8 cellular contexts compared by ENCODE assay signal in the genomic region with DNA sequence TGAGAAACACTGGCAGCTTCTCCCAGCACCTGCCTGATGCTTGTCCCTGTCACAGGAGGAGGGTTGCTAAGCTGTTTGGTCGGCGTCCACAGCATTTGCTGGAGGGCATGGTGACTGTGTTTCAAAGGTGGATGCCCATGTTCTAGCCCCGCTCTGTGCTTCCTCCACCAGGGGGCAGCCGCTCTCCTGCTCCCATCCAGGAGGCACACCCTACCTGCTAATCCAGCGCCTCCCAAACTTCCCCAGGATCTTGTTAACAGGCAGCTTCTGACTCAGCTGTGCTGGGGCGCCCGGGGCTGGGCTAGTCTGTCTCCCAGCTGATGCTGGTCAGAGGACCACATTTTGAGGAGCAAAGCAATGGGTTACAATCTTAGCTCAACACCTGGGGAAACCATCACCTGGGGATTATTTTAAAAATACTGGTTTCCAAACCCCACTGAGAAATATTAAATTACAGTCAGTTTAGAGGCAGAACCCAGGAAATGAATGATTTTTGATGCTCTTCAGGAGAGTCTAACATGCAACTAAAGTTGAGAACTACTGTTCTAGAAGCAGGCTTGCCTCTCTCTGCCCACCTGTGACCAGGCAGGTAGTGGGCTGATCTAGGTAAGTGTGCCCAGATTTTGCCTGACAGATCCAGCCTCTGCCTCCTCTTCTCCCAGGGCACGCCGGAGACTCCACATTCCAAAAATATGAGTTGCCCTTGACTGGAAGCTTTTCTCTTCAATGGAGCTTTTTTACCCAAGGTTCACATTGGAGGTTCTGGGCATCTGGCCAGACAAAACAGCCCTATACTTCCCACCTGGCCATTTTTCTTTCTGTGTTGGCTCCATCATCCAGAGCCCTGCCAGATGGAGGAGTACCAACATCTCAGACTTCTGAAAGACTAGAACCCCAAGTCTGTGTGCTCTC.
A peak's percentile ranks its signal among the peaks of the same experiment; 100 is the strongest.
DNase-seq lines count a peak whose midpoint lies in the region; ATAC-seq, FAIRE-seq and TF ChIP-seq lines count a peak whose summit lies in the region.

No MANE protein-coding gene starts in this region.

- no peak overlapping the region for H3K27ac Mint-ChIP-seq in HFFc6

- no peaks in the 10 kb centered on the region for H3K9me3 Mint-ChIP-seq in HFFc6

- under 1% methylated on average over 9 of the region's 9 CpGs for WGBS in GM12878 (ENCODE audit: insufficient coverage, insufficient replicate concordance, low lambda C conversion rate, missing lambda C conversion rate)

- H3K27ac ChIP-seq in Panc1 (ENCODE audit: low read length) = no peak overlapping the region
- H3K27ac ChIP-seq in GM12878 (ENCODE audit: control insufficient read depth, insufficient read depth) = no peak overlapping the region
- H3K27ac ChIP-seq in lower lobe of right lung = no peak overlapping the region
- no peak overlapping the region for H3K27ac ChIP-seq in upper lobe of right lung

- no peak overlapping the region for H3K9ac ChIP-seq in GM12878 (ENCODE audit: control insufficient read depth, insufficient read depth, low read length)

- peaks cover 24% of the 10 kb centered on the region for H3K27me3 Mint-ChIP-seq in HFFc6 (ENCODE audit: insufficient read depth)

- RAD21 ChIA-PET in GM12878 (lab: Charles Lee; ENCODE audit: unreplicated experiment) = interaction anchor here (0.7 to 1.1 kb wide), 3 partner anchors 19 to 394 kb away, joined by 3 read pairs; no protein-coding TSS in a partner anchor

- no peak overlapping the region for H3K4me3 ChIP-seq in Panc1 (ENCODE audit: low read depth in 2 of 2, low read length in 2 of 2)
- no peak overlapping the region for H3K4me3 ChIP-seq in GM12878
- no peak overlapping the region for H3K4me3 ChIP-seq in lower lobe of right lung
- H3K4me3 ChIP-seq in upper lobe of right lung = no peak overlapping the region

- no peak overlapping the region for H2AFZ ChIP-seq in GM12878 (ENCODE audit: control insufficient read depth, low read depth, low read length)

- no peaks in the 10 kb centered on the region for H3K36me3 ChIP-seq in Panc1 (ENCODE audit: control insufficient read depth, insufficient read depth, low read length)
- H3K36me3 ChIP-seq in GM12878 (ENCODE audit: control insufficient read depth in 2 of 2, insufficient read depth in 2 of 2, low read length in 1 of 2) = no peaks in the 10 kb centered on the region
- no peaks in the 10 kb centered on the region for H3K36me3 ChIP-seq in lower lobe of right lung
- H3K36me3 ChIP-seq in upper lobe of right lung = no peaks in the 10 kb centered on the region

- no peaks in the 10 kb centered on the region for H3K36me3 Mint-ChIP-seq in HFFc6 (ENCODE audit: low read depth)

- no TSS peak for BruUV-seq in Panc1 (replicated peaks; lab: Mats Ljungman, UMichigan)
- no TSS peak for BruUV-seq in GM12878 (replicated peaks; lab: Mats Ljungman, UMichigan)

- H3K4me1 Mint-ChIP-seq in HFFc6 (ENCODE audit: low read depth) = no peaks in the 10 kb centered on the region; the same call in 1 of the 2 replicates

- peak; percentile 37; the same call in 1 of the 2 replicates for TF ChIP-seq RAD21 in GM12878 (IDR thresholded peaks at IDR 0.05; ENCODE audit: insufficient read depth, low read depth, low read length)

- H3K4me1 ChIP-seq in Panc1 (ENCODE audit: control insufficient read depth, insufficient read depth, low read length) = no peaks in the 10 kb centered on the region
- H3K4me1 ChIP-seq in GM12878 (ENCODE audit: control insufficient read depth, insufficient read depth, low read length) = no peaks in the 10 kb centered on the region
- H3K4me1 ChIP-seq in lower lobe of right lung = no peaks in the 10 kb centered on the region
- H3K4me1 ChIP-seq in upper lobe of right lung = no peaks in the 10 kb centered on the region

- peak; percentile 95 for ATAC-seq in Panc1
- ATAC-seq in GM12878 = peak; percentile 94
- ATAC-seq in lower lobe of right lung = peak; percentile 70 to 74
- ATAC-seq in upper lobe of right lung = peak; percentile 82
- ATAC-seq in GM21447 (IDR thresholded peaks at IDR 0.05; ENCODE audit: unreplicated experiment) = no peak

- H3K4me3 Mint-ChIP-seq in HFFc6 = no peak overlapping the region

- no peak for TF ChIP-seq EP300 in GM12878 (IDR thresholded peaks at IDR 0.05; ENCODE audit: borderline replicate concordance in 1 of 2, control insufficient read depth in 1 of 2, low read depth in 2 of 2, low read length in 2 of 2)

- H3K79me2 ChIP-seq in GM12878 (ENCODE audit: control insufficient read depth, insufficient read depth, low read length) = no peaks in the 10 kb centered on the region

- no peak for TF ChIP-seq POLR2A in GM12878 (IDR thresholded peaks at IDR 0.05; ENCODE audit: low read depth, low read length)

- in situ Hi-C loops in Panc1 (cut with HindIII; ENCODE audit: low pct_unique_long_range_greater_than_20kb, low sequenced_read_pairs) = no loop called here
- in situ Hi-C loops in GM12878 (cut with MboI) = no loop called here

- no peak overlapping the region for H3K4me2 ChIP-seq in GM12878 (ENCODE audit: control insufficient read depth, insufficient read depth)

- DNase-seq in D721Med (ENCODE audit: insufficient read length, low spot score) = no peak
- peak; percentile 45 for DNase-seq in HFFc6
- DNase-seq in Panc1 (ENCODE audit: low read depth, low spot score) = peak; percentile 42
- DNase-seq in GM12878 (ENCODE audit: low read depth, low spot score) = no peak
- DNase-seq in lower lobe of right lung = peak; percentile 67
- peak; percentile 83 for DNase-seq in upper lobe of right lung
- no peak for DNase-seq in inferior parietal cortex (ENCODE audit: extremely low spot score)

- POLR2A ChIA-PET in Panc1 (lab: Charles Lee) = no interaction called here
- POLR2A ChIA-PET in GM12878 (lab: Charles Lee) = no interaction called here

- peaks cover 18% of the 10 kb centered on the region for H3K27me3 ChIP-seq in Panc1 (ENCODE audit: control insufficient read depth, insufficient read depth, low read length)
- peaks cover 0 to 2% of the 10 kb centered on the region in 2 experiments; a peak in 1 of 4 replicates for H3K27me3 ChIP-seq in GM12878 (replicated peaks in 1 of 2; ENCODE audit: control insufficient read depth in 2 of 2, insufficient read depth in 2 of 2, low read length in 1 of 2)
- H3K27me3 ChIP-seq in lower lobe of right lung (ENCODE audit: low read depth) = peaks cover 40% of the 10 kb centered on the region
- peaks cover 35% of the 10 kb centered on the region for H3K27me3 ChIP-seq in upper lobe of right lung

- CTCF ChIA-PET in Panc1 (lab: Charles Lee) (interaction anchor here (0.6 to 0.9 kb wide), 3 partner anchors 9 to 403 kb away, joined by 3 to 4 read pairs (median 3); no protein-coding TSS in a partner anchor), GM12878 (lab: Yijun Ruan, JAX) (interaction anchor here (0.6 to 2.1 kb wide), 14 partner anchors 9 to 852 kb away, joined by 3 to 21 read pairs (median 3); no protein-coding TSS in a partner anchor)

- H3K9me3 ChIP-seq in Panc1 (ENCODE audit: control insufficient read depth, insufficient read depth, low read depth, low read length) (no peaks in the 10 kb centered on the region), GM12878 (replicated peaks; ENCODE audit: control insufficient read depth, insufficient read depth, low read length) (no peaks in the 10 kb centered on the region), lower lobe of right lung (no peaks in the 10 kb centered on the region), upper lobe of right lung (no peaks in the 10 kb centered on the region)

- intact Hi-C loops in Panc1 (cut with micrococcal nuclease; ENCODE audit: unreplicated experiment) (no loop called here), GM12878 (cut with micrococcal nuclease; ENCODE audit: unreplicated experiment) (no loop called here), lower lobe of right lung (cut with DNase I) (no loop called here), upper lobe of right lung (cut with DNase I) (no loop called here)

- peak; percentile 53 for TF ChIP-seq CTCF in D721Med (IDR thresholded peaks at IDR 0.05; ENCODE audit: insufficient read depth, missing control alignments)
- peak; percentile 81 for TF ChIP-seq CTCF in HFFc6 (IDR thresholded peaks at IDR 0.05)
- TF ChIP-seq CTCF in Panc1 (IDR thresholded peaks at IDR 0.05) = peak; percentile 94
- peak; percentile 63 to 89 (median 81) for TF ChIP-seq CTCF in GM12878 (IDR thresholded peaks at IDR 0.05 in 2 of 3, conservative IDR thresholded peaks at IDR 0.05 in 1 of 3; ENCODE audit: control insufficient read depth in 2 of 3, extremely low read depth in 1 of 3, insufficient read depth in 1 of 3, low read depth in 3 of 3, low read length in 3 of 3)
- TF ChIP-seq CTCF in lower lobe of right lung (IDR thresholded peaks at IDR 0.05) = peak; percentile 65
- peak; percentile 59 for TF ChIP-seq CTCF in upper lobe of right lung (IDR thresholded peaks at IDR 0.05)

- SMC1A ChIA-PET in GM12878 (lab: Charles Lee; ENCODE audit: uncharacterized antibody, unreplicated experiment) = interaction anchor here (0.6 to 3.0 kb wide), 4 partner anchors 9 to 531 kb away, joined by 3 to 13 read pairs (median 4); no protein-coding TSS in a partner anchor

- no peak for FAIRE-seq in D721Med (lab: Jason Lieb, UNC)
- FAIRE-seq in GM12878 (lab: Jason Lieb, UNC) = peak; percentile 57

- no peaks in the 10 kb centered on the region for H4K20me1 ChIP-seq in GM12878 (ENCODE audit: control insufficient read depth, insufficient read depth)

TF ChIP-seq in GM12878, 131 proteins besides CTCF, POLR2A, EP300 and RAD21:
- TF ChIP-seq RB1 (IDR thresholded peaks at IDR 0.05; ENCODE audit: borderline replicate concordance) = no peak
- TF ChIP-seq YY1 (IDR thresholded peaks at IDR 0.05; ENCODE audit: low read depth, low read length) = 0 out of 2 replicates have a peak, but pooled peaks have one; percentile 24

Comparison
In these comparisons a context has a peak if more than half of its experiments do, and no peak if none do; other contexts are left out.
1. DNase-seq: peak in HFFc6 (single experiment), Panc1 (single experiment), lower lobe of right lung (single experiment) and upper lobe of right lung (single experiment); none in D721Med (single experiment), GM12878 (single experiment) and inferior parietal cortex (single experiment).
2. Peak in every context shown above with its lines, with median percentiles within 50 percentile points of each other: CTCF ChIP-seq.